Comparison of ENCODE assay signal across 1 cellular context in the genomic region with DNA sequence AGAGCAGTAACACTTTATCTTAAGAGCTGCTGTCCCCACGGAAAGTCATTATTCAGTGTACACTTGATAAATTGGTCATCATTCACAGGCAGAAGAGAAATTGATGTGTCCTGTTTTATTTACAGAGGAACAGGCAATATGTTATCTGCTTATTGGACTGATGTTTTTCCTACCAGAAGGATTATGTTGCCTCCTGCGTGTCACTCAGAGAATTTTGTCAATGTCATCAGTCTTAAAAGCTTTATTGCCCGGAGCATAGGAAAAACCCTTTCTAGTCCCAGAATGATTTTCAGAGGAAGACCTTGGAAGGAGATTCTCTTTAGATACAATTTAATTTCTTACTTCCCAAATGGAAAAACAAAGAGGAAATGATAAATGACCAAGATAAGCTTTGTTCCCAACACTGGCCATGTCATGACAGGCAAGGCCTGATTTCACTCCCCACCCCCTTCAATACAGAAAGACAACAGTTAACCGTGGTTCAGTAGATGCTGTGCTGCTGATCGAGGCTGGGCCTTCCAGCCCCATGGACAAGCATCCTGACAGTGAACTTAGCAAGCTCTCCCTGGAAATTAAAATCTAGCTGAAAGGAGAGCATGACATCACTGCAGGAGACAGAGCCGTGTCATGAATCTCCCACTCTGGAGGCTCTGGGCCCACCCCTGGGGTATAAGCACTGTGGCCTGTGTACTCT.
TF ChIP-seq lines count a peak whose summit lies in the region.

No MANE protein-coding gene starts in this region.

TF ChIP-seq in IMR-90, 13 proteins besides CTCF, POLR2A, EP300 and RAD21:
- TF ChIP-seq FOS (IDR thresholded peaks at IDR 0.05; ENCODE audit: low read depth, low read length) (no peak), SMC3 (IDR thresholded peaks at IDR 0.05; ENCODE audit: low read depth, low read length) (no peak), RCOR1 (IDR thresholded peaks at IDR 0.05; ENCODE audit: insufficient replicate concordance, low read length) (no peak), MAZ (IDR thresholded peaks at IDR 0.05; ENCODE audit: borderline replicate concordance, low read depth, low read length) (no peak), BHLHE40 (IDR thresholded peaks at IDR 0.05; ENCODE audit: low read depth, low read length) (no peak), CEBPB (IDR thresholded peaks at IDR 0.05; ENCODE audit: low read depth, low read length) (no peak)
